In genomic region chr3:190279690-190280089, GRCh38 we compare ENCODE assay signal across 23 cellular contexts. TPM values are rescaled to one million over a fixed set of nuclear protein-coding genes. Genes with fewer than 3 reads are reported as not detected.
DNase-seq lines count a peak whose midpoint lies in the region; TF ChIP-seq lines count a peak whose summit lies in the region.
"Had no signal": no experiment of that assay in that cellular context is flagged by ENCODE, and none has a peak within 500 bp of the region (broad histone marks: within the 10 kb centered on the region; RNA-seq: fewer than 3 reads in every experiment).

No MANE protein-coding gene starts in this region.

- TF ChIP-seq CTCF in choroid plexus epithelial cell (conservative IDR thresholded peaks at IDR 0.05; ENCODE audit: low read depth, low read length) (no peak), neural progenitor cell (IDR thresholded peaks at IDR 0.05) (no peak), glutamatergic neuron (IDR thresholded peaks at IDR 0.05; ENCODE audit: partially characterized antibody, unreplicated experiment) (no peak)

- H3K9me3 ChIP-seq in neural progenitor cell (ENCODE audit: low read depth) = no peaks in the 10 kb centered on the region
- H3K9me3 ChIP-seq: BE2C, Peyer's patch had no signal

- H3K4me1 ChIP-seq in neural progenitor cell = no peaks in the 10 kb centered on the region
- H3K4me1 ChIP-seq: BE2C, Peyer's patch had no signal

- H3F3A ChIP-seq in neural progenitor cell (ENCODE audit: low read depth) = no peaks in the 10 kb centered on the region

- H3K27me3 Mint-ChIP-seq in neural progenitor cell (ENCODE audit: insufficient read depth, low read depth) = no peaks in the 10 kb centered on the region
- H3K27me3 Mint-ChIP-seq in glutamatergic neuron (ENCODE audit: unreplicated experiment) = no peaks in the 10 kb centered on the region

- H3K27ac Mint-ChIP-seq in neural progenitor cell = peak overlapping the region; percentile 30
- no peak overlapping the region for H3K27ac Mint-ChIP-seq in glutamatergic neuron (ENCODE audit: unreplicated experiment)
- H3K27ac Mint-ChIP-seq: CD14-positive monocyte; CD8-positive, alpha-beta memory T cell had no signal

- no peak overlapping the region for H2AFZ ChIP-seq in neural progenitor cell (replicated peaks)

- H3K9ac ChIP-seq in neural progenitor cell = no peak overlapping the region

- H3K36me3 Mint-ChIP-seq in neural progenitor cell = no peaks in the 10 kb centered on the region
- no peaks in the 10 kb centered on the region for H3K36me3 Mint-ChIP-seq in glutamatergic neuron (ENCODE audit: unreplicated experiment)
- H3K36me3 Mint-ChIP-seq: CD14-positive monocyte; CD8-positive, alpha-beta memory T cell had no signal

- H3K4me3 ChIP-seq in H7 (ENCODE audit: insufficient read depth, low read depth, low read length) (no peak overlapping the region), choroid plexus epithelial cell (ENCODE audit: low read depth, low read length) (no peak overlapping the region), neural progenitor cell (no peak overlapping the region)
- H3K4me3 ChIP-seq: Peyer's patch, SK-N-MC had no signal

- H3K4me1 Mint-ChIP-seq in neural progenitor cell = peaks cover 16% of the 10 kb centered on the region
- no peaks in the 10 kb centered on the region for H3K4me1 Mint-ChIP-seq in glutamatergic neuron (ENCODE audit: low read depth, unreplicated experiment)
- H3K4me1 Mint-ChIP-seq: CD8-positive, alpha-beta memory T cell had no signal

- H3K9me3 Mint-ChIP-seq in neural progenitor cell = peaks cover 4% of the 10 kb centered on the region
- peaks cover 2% of the 10 kb centered on the region for H3K9me3 Mint-ChIP-seq in glutamatergic neuron (ENCODE audit: unreplicated experiment)

- no peaks in the 10 kb centered on the region for H3K36me3 ChIP-seq in H7 (replicated peaks; ENCODE audit: control insufficient read depth, insufficient read depth, low read length)
- H3K36me3 ChIP-seq in neural progenitor cell = no peaks in the 10 kb centered on the region
- H3K36me3 ChIP-seq: BE2C, Peyer's patch had no signal

- H3K79me2 ChIP-seq in neural progenitor cell (ENCODE audit: low read depth) = no peaks in the 10 kb centered on the region

- no peak overlapping the region for H3K4me2 ChIP-seq in neural progenitor cell

- H3K27ac ChIP-seq in neural progenitor cell = no peak overlapping the region
- H3K27ac ChIP-seq: Peyer's patch, SK-N-MC had no signal

- DNase-seq in H7 (peak; percentile 4), choroid plexus epithelial cell (ENCODE audit: low read depth) (peak; percentile 24), iPS-NIHi7 (ENCODE audit: extremely low spot score) (peak; percentile 24), neural progenitor cell (ENCODE audit: low spot score) (no peak), glutamatergic neuron (no peak), NCI-H345 (lab: John Stamatoyannopoulos, UW) (no peak)
- no peak for DNase-seq in activated CD4-positive, CD25-positive, alpha-beta regulatory T cell treated with anti-CD3 and anti-CD28 coated beads, Interleukin-2, amount 50 U/mL, for 72 hours
- DNase-seq: BE2C; CD8-positive, alpha-beta memory T cell; DMS 273 treated with DMSO at 0.1 percent for 48 hours; DMS79; GF-D8; NCI-H1048; NCI-H1694; NCI-H2029 treated with DMSO at 0.1 percent for 48 hours; NCI-H2227 treated with DMSO at 0.1 percent for 48 hours; NCI-H510A; NCI-H69; OCI-M1; Peyer's patch; SIG-M5 had no signal

- no peaks in the 10 kb centered on the region for H4K20me1 ChIP-seq in neural progenitor cell (ENCODE audit: low read depth)

- H3K27me3 ChIP-seq in H7 (ENCODE audit: control insufficient read depth, insufficient read depth, low read length) = no peaks in the 10 kb centered on the region
- H3K27me3 ChIP-seq in neural progenitor cell = no peaks in the 10 kb centered on the region
- H3K27me3 ChIP-seq: BE2C, Peyer's patch had no signal

- H3K4me3 Mint-ChIP-seq in neural progenitor cell (no peak overlapping the region), glutamatergic neuron (ENCODE audit: unreplicated experiment) (no peak overlapping the region)
- H3K4me3 Mint-ChIP-seq: CD14-positive monocyte; CD8-positive, alpha-beta memory T cell had no signal

RNA-seq across cellular contexts. Expression of gene CLDN1, which starts 42.6 kb away (rescaled TPM):
- total RNA-seq in H7 (2014; rRNA removed; shearing (Covaris generic)) = 0.62 and 0.67 TPM in 2 replicates
- 0.24 and 0.34 TPM in 2 replicates for total RNA-seq in neural progenitor cell (ENCODE audit: low replicate concordance)
- total RNA-seq in glutamatergic neuron (ENCODE audit: unreplicated experiment) = not detected

Comparison
In these comparisons a context has a peak if more than half of its experiments do, and no peak if none do; other contexts are left out.
1. DNase-seq: peak in H7 (single experiment), choroid plexus epithelial cell (single experiment) and iPS-NIHi7 (single experiment); none in neural progenitor cell (single experiment), glutamatergic neuron (single experiment), activated CD4-positive, CD25-positive, alpha-beta regulatory T cell treated with anti-CD3 and anti-CD28 coated beads, Interleukin-2, amount 50 U/mL, for 72 hours (single experiment) and NCI-H345 (single experiment).